Comparison of ENCODE assay signal across 16 cellular contexts in the genomic region with DNA sequence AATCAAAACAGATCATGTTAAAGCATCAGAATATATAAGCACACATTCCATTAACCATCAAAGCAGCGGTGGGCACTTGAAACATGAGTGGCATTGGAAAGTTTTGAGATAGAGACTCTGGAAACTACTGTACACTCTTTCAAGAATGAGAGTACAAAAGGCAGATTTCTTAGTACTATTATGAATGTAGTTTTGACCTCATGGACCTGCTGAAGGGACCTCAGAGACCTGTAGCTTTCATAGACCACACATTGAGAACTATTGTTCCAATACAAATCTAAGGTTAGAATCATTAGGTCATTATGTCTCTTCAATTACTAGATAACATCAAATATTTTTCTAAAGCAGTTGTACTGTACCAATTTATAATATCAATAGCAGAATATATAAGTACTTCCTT.
"Had no signal": no experiment of that assay in that cellular context is flagged by ENCODE, and none has a peak within 500 bp of the region (broad histone marks: within the 10 kb centered on the region; RNA-seq: fewer than 3 reads in every experiment).

No MANE protein-coding gene starts in this region.

- H3K36me3 ChIP-seq: gastroesophageal sphincter, left ventricle myocardium inferior, spleen had no signal

- H3K4me1 ChIP-seq: gastroesophageal sphincter, left ventricle myocardium inferior, spleen had no signal

- H3K27ac ChIP-seq: epithelial cell of prostate, gastroesophageal sphincter, left ventricle myocardium inferior, spleen had no signal

- H3K4me3 ChIP-seq: gastroesophageal sphincter, left ventricle myocardium inferior, spleen had no signal

- DNase-seq: activated CD4-positive, alpha-beta T cell treated with anti-CD3 and anti-CD28 coated beads, Interleukin-2, amount 10 ng/mL, durations not matched to agents 7 days and 5 days; activated CD4-positive, CD25-positive, alpha-beta regulatory T cell; activated naive CD4-positive, alpha-beta T cell treated with anti-CD3 and anti-CD28 coated beads, Interleukin-2, amount 10 ng/mL, durations not matched to agents 7 days and 5 days; activated T-cell treated with anti-CD3 and anti-CD28 coated beads for 4 hours; effector memory CD8-positive, alpha-beta T cell; left ventricle myocardium inferior; mesendoderm; occipital lobe; spleen; stimulated activated CD4-positive, alpha-beta T cell treated with anti-CD3 and anti-CD28 coated beads, Interleukin-1b, Interleukin-23, amount 100 ng/mL, for 48 hours; stimulated activated naive B cell treated with anti-CD40 and anti-IgM and Interleukin-4, amounts not matched to agents 10 μg/mL and 1 μg/mL and 100 μg/mL, for 72 hours; substantia nigra; trophoblast cell had no signal

- H3K9me3 ChIP-seq: gastroesophageal sphincter, left ventricle myocardium inferior, spleen had no signal

- ATAC-seq: effector memory CD8-positive, alpha-beta T cell; gastroesophageal sphincter; sciatic nerve had no signal

- H3K27me3 ChIP-seq: gastroesophageal sphincter, spleen had no signal
